Comparison of ENCODE assay signal across 11 cellular contexts in the genomic region with DNA sequence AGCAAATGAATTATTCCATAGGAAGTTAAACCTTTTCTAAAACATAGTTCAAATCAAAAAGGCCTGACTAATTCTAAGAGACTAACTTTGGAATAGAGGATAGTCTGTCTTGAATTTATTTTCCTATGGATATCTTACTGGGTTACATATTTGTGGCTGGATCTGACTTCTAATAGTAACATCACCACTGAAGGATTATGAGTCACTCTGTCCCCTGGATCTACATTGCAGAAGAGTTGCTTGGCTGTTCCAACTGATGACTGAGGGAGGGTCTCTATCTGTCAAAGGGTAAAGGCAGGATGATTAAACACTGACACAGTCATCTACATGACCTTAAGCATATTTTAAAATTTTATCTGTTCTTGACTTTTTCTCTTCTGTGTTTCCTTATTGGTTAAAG.
DNase-seq lines count a peak whose midpoint lies in the region; ATAC-seq and TF ChIP-seq lines count a peak whose summit lies in the region.
"Had no signal": no experiment of that assay in that cellular context is flagged by ENCODE, and none has a peak within 500 bp of the region (broad histone marks: within the 10 kb centered on the region; RNA-seq: fewer than 3 reads in every experiment).

No MANE protein-coding gene starts in this region.

- H3K9me3 ChIP-seq in RWPE2 (ENCODE audit: severe bottlenecking), result no peaks in the 10 kb centered on the region
- H3K9me3 ChIP-seq in MM.1S (replicated peaks; ENCODE audit: insufficient read depth, low read length), result no peaks in the 10 kb centered on the region

- H3K27ac ChIP-seq in RWPE2 (ENCODE audit: poor library complexity, severe bottlenecking) (peak overlapping the region; percentile 100), epithelial cell of prostate (peak overlapping the region; percentile 100), MM.1S (ENCODE audit: low read length) (no peak overlapping the region)
- H3K27ac ChIP-seq: KMS-11 had no signal

- no peaks in the 10 kb centered on the region for H3K79me2 ChIP-seq in MM.1S (ENCODE audit: low read length)

- TF ChIP-seq CTCF in RWPE2 (IDR thresholded peaks at IDR 0.05; ENCODE audit: poor library complexity, severe bottlenecking) (no peak), MM.1S (IDR thresholded peaks at IDR 0.05; ENCODE audit: low read length) (no peak)

- DNase-seq in GM04504 (ENCODE audit: low read depth), result peak; percentile 38
- no peak for DNase-seq in RWPE2 (ENCODE audit: low spot score)
- DNase-seq in epithelial cell of prostate (ENCODE audit: low read depth, low spot score), result peak; percentile 88
- DNase-seq in skeletal muscle cell (ENCODE audit: low read depth), result peak; percentile 81
- no peak for DNase-seq in NCI-H1048 (lab: John Stamatoyannopoulos, UW)
- no peak for DNase-seq in MM.1S
- DNase-seq: activated naive CD8-positive, alpha-beta T cell treated with anti-CD3 and anti-CD28 coated beads, Interleukin-2, amount 50 U/mL, for 24 hours; effector memory CD4-positive, alpha-beta T cell; right cardiac atrium had no signal

- H3K36me3 ChIP-seq in RWPE2 (ENCODE audit: low read depth) (no peaks in the 10 kb centered on the region), MM.1S (replicated peaks; ENCODE audit: insufficient read depth, low read length) (no peaks in the 10 kb centered on the region)

- H4K20me1 ChIP-seq in MM.1S (ENCODE audit: insufficient read depth, low read length), result no peaks in the 10 kb centered on the region

- ATAC-seq in RWPE2 (ENCODE audit: low read depth) (peak; percentile 66), HG02840 (IDR thresholded peaks at IDR 0.05; ENCODE audit: low FRiP score, unreplicated experiment) (no peak)
- ATAC-seq: activated naive CD8-positive, alpha-beta T cell treated with anti-CD3 and anti-CD28 coated beads, Interleukin-2, amount 50 U/mL, for 24 hours had no signal

- no peak overlapping the region for H3K4me2 ChIP-seq in MM.1S (ENCODE audit: low read depth, low read length)
- H3K4me2 ChIP-seq: KMS-11 had no signal

- H3K4me1 ChIP-seq in RWPE2 (ENCODE audit: insufficient read depth, poor library complexity, severe bottlenecking) (peaks cover 70% of the 10 kb centered on the region), MM.1S (ENCODE audit: low read length) (peaks cover 8% of the 10 kb centered on the region)

- no peaks in the 10 kb centered on the region for H3F3A ChIP-seq in MM.1S (ENCODE audit: insufficient read depth, low read length)

- H3K9me2 ChIP-seq in MM.1S (replicated peaks; ENCODE audit: insufficient read depth, low read length), result no peaks in the 10 kb centered on the region

- no peak overlapping the region for H3K9ac ChIP-seq in MM.1S (ENCODE audit: low read length)
- H3K9ac ChIP-seq: KMS-11 had no signal

- no peak overlapping the region for H2AFZ ChIP-seq in MM.1S (ENCODE audit: low read length)

- H3K27me3 ChIP-seq in RWPE2 (ENCODE audit: insufficient read depth, poor library complexity, severe bottlenecking), result no peaks in the 10 kb centered on the region
- no peaks in the 10 kb centered on the region for H3K27me3 ChIP-seq in MM.1S (replicated peaks; ENCODE audit: insufficient read depth, low read length)

- H3K4me3 ChIP-seq in RWPE2 (ENCODE audit: severe bottlenecking) (no peak overlapping the region), skeletal muscle cell (ENCODE audit: low read depth, low read length) (no peak overlapping the region), MM.1S (ENCODE audit: low read length) (no peak overlapping the region)

Comparison
In these comparisons a context has a peak if more than half of its experiments do, and no peak if none do; other contexts are left out.
1. DNase-seq: peak in GM04504 (single experiment), epithelial cell of prostate (single experiment) and skeletal muscle cell (single experiment); none in RWPE2 (single experiment), NCI-H1048 (single experiment) and MM.1S (single experiment).